Comparison of ENCODE assay signal across 14 cellular contexts in genomic region chr1:167105150-167105840, GRCh38. TPM values are rescaled to one million over a fixed set of nuclear protein-coding genes. Genes with fewer than 3 reads are reported as not detected.
DNase-seq lines count a peak whose midpoint lies in the region; ATAC-seq, FAIRE-seq and TF ChIP-seq lines count a peak whose summit lies in the region.
"Had no signal": no experiment of that assay in that cellular context is flagged by ENCODE, and none has a peak within 500 bp of the region (broad histone marks: within the 10 kb centered on the region; RNA-seq: fewer than 3 reads in every experiment).

No MANE protein-coding gene starts in this region.

- CTCF ChIA-PET in A673 (lab: Charles Lee): interaction anchor here (1.0 kb wide), 1 partner anchor 116 kb away, joined by 3 read pairs; no protein-coding TSS in a partner anchor
- CTCF ChIA-PET in H1 (lab: Charles Lee; ENCODE audit: partially characterized antibody): interaction anchor here (1.0 to 2.2 kb wide), 10 partner anchors 10 to 333 kb away, joined by 3 to 5 read pairs (median 3); no protein-coding TSS in a partner anchor
- CTCF ChIA-PET in mammary epithelial cell (lab: Charles Lee; ENCODE audit: low non-redundant PET): no interaction called here

- peak overlapping the region; percentile 63; the same call in 1 of the 2 replicates for H2BK20ac ChIP-seq in H1 (ENCODE audit: low read length)

- no peak overlapping the region for H3K4ac ChIP-seq in H1 (replicated peaks; ENCODE audit: insufficient read length, low read depth, low read length)

- H2BK12ac ChIP-seq in H1 (ENCODE audit: low read depth, low read length): no peak overlapping the region

- no TSS peak for BruUV-seq in A673 (replicated peaks; lab: Mats Ljungman, UMichigan)
- no TSS peak for BruUV-seq in mammary epithelial cell (replicated peaks; lab: Mats Ljungman, UMichigan)

- H3K4me2 ChIP-seq in H1 (ENCODE audit: insufficient read depth in 1 of 2, low read depth in 2 of 2, low read length in 2 of 2): no peak overlapping the region
- no peak overlapping the region for H3K4me2 ChIP-seq in mammary epithelial cell (ENCODE audit: insufficient read depth, low read depth, low read length)

- H4K20me1 ChIP-seq in H1 (replicated peaks in 1 of 2; ENCODE audit: control insufficient read depth in 1 of 2, insufficient read depth in 2 of 2, low read length in 2 of 2): no peaks in the 10 kb centered on the region
- H4K20me1 ChIP-seq in mammary epithelial cell (ENCODE audit: insufficient read depth, low read length): no peaks in the 10 kb centered on the region

- no peak overlapping the region for H2AK5ac ChIP-seq in H1 (ENCODE audit: low read depth, low read length)

- H2AFZ ChIP-seq in H1 (ENCODE audit: low read length) (0 out of 2 replicates have a peak overlapping the region, but pooled peaks have one; percentile 31), mammary epithelial cell (ENCODE audit: low read depth, low read length) (no peak overlapping the region)

- no peak overlapping the region for H2BK120ac ChIP-seq in H1 (replicated peaks; ENCODE audit: low read depth, low read length)

- H3K27me3 ChIP-seq in A673 (replicated peaks; ENCODE audit: insufficient read depth, low read depth, low read length, poor library complexity) (no peaks in the 10 kb centered on the region), H1 (replicated peaks in 1 of 4; ENCODE audit: control insufficient read depth in 3 of 4, extremely low read depth in 1 of 4, insufficient read depth in 3 of 4, low read length in 3 of 4) (no peaks in the 10 kb centered on the region), mammary epithelial cell (ENCODE audit: insufficient read depth, low read length) (no peaks in the 10 kb centered on the region)
- H3K27me3 ChIP-seq: MG63 had no signal

- H3K14ac ChIP-seq in H1 (ENCODE audit: insufficient read length): no peak overlapping the region

- no peaks in the 10 kb centered on the region for H3K79me1 ChIP-seq in H1 (ENCODE audit: low read depth, low read length)

- H4K91ac ChIP-seq in H1 (replicated peaks; ENCODE audit: insufficient read length, low read length): peak overlapping the region; percentile 16

- H3K36me3 ChIP-seq in A673 (ENCODE audit: insufficient read depth, low read length, poor library complexity, severe bottlenecking) (no peaks in the 10 kb centered on the region), H1 (ENCODE audit: control insufficient read depth in 2 of 4, insufficient read depth in 4 of 4, low read length in 3 of 4) (no peaks in the 10 kb centered on the region), mammary epithelial cell (ENCODE audit: insufficient read depth, low read length) (no peaks in the 10 kb centered on the region)
- H3K36me3 ChIP-seq: MG63, suprapubic skin had no signal

- POLR2A ChIA-PET in A673 (lab: Charles Lee; ENCODE audit: low non-redundant PET): no interaction called here
- POLR2A ChIA-PET in H1 (lab: Charles Lee; ENCODE audit: partially characterized antibody): interaction anchor here (0.6 to 0.7 kb wide), 2 partner anchors 115 to 329 kb away, joined by 3 to 5 read pairs; partner anchors contain the start of gene POU2F1

- H4K8ac ChIP-seq in H1 (ENCODE audit: extremely low read depth, insufficient read depth, low read length): no peak overlapping the region

- no peak overlapping the region for H4K5ac ChIP-seq in H1 (ENCODE audit: insufficient read length, low read depth, low read length)

- in situ Hi-C loops in mammary epithelial cell (cut with MboI; ENCODE audit: low sequenced_read_pairs in 2 of 2): no loop called here

- TF ChIP-seq RAD21 in H1 (IDR thresholded peaks at IDR 0.05 in 1 of 2, conservative IDR thresholded peaks at IDR 0.05 in 1 of 2; ENCODE audit: low read depth in 2 of 2, low read length in 2 of 2): no peak

- H2BK5ac ChIP-seq in H1 (ENCODE audit: low read depth, low read length): no peak overlapping the region

- H3K79me2 ChIP-seq in H1 (ENCODE audit: control insufficient read depth in 1 of 2, insufficient read depth in 2 of 2, low read length in 2 of 2) (no peaks in the 10 kb centered on the region), mammary epithelial cell (ENCODE audit: insufficient read depth, low read length) (no peaks in the 10 kb centered on the region)

- H3K56ac ChIP-seq in H1 (replicated peaks; ENCODE audit: insufficient read length, low read depth, low read length): no peak overlapping the region

- H3K23me2 ChIP-seq in H1 (ENCODE audit: low read depth, low read length): no peaks in the 10 kb centered on the region

- H3K18ac ChIP-seq in H1 (ENCODE audit: extremely low read depth, low read length): no peak overlapping the region

- H3K4me3 ChIP-seq in A673 (ENCODE audit: low read depth, low read length, poor library complexity, severe bottlenecking): no peak overlapping the region
- 0 out of 2 replicates have a peak overlapping the region, but pooled peaks have one; percentile 11 for H3K4me3 ChIP-seq in GM12865 (ENCODE audit: low read depth, low read length)
- no peak overlapping the region for H3K4me3 ChIP-seq in H1 (ENCODE audit: extremely low read depth in 1 of 4, insufficient read depth in 2 of 4, low read depth in 3 of 4, low read length in 4 of 4)
- H3K4me3 ChIP-seq in mammary epithelial cell (replicated peaks in 1 of 3; ENCODE audit: insufficient read depth in 1 of 3, low read depth in 2 of 3, low read length in 3 of 3): no peak overlapping the region
- H3K4me3 ChIP-seq: MG63, suprapubic skin had no signal

- no peak overlapping the region; the same call in 1 of the 2 replicates for H2BK15ac ChIP-seq in H1 (ENCODE audit: low read length)

- dilution Hi-C loops in mammary epithelial cell (cut with HindIII; ENCODE audit: low sequenced_read_pairs): no loop called here

- ATAC-seq in HG03280 (IDR thresholded peaks at IDR 0.05; ENCODE audit: unreplicated experiment): no peak
- ATAC-seq: esophagus mucosa had no signal

- 0 out of 2 replicates have a peak, but pooled peaks have one; percentile 11 for TF ChIP-seq CTCF in A673 (conservative IDR thresholded peaks at IDR 0.05; ENCODE audit: low read depth, low read length)
- no peak for TF ChIP-seq CTCF in GM12865 (IDR thresholded peaks at IDR 0.05; ENCODE audit: insufficient read depth, low read depth, low read length, missing control alignments)
- no peak for TF ChIP-seq CTCF in H1 (IDR thresholded peaks at IDR 0.05; ENCODE audit: control extremely low read depth in 1 of 3, insufficient read depth in 1 of 3, low read depth in 1 of 3, low read length in 3 of 3)
- TF ChIP-seq CTCF in mammary epithelial cell (conservative IDR thresholded peaks at IDR 0.05 in 1 of 2, IDR thresholded peaks at IDR 0.05 in 1 of 2; ENCODE audit: extremely low read depth in 1 of 2, insufficient read depth in 1 of 2, low read depth in 1 of 2, low read length in 2 of 2): no peak
- no peak for TF ChIP-seq CTCF in D721Med (IDR thresholded peaks at IDR 0.05; ENCODE audit: insufficient read depth, missing control alignments)

- 84% methylated on average over 9 of the region's 9 CpGs; no CpG with 5 or more reads in 1 of the 2 experiments for WGBS in H1 (ENCODE audit: extremely low coverage in 1 of 2, insufficient coverage in 1 of 2, insufficient read length in 1 of 2, insufficient replicate concordance in 2 of 2, low coverage in 1 of 2, low lambda C conversion rate in 2 of 2, missing lambda C conversion rate in 1 of 2), 2 experiments
- 92% methylated on average over 8 of the region's 9 CpGs for WGBS in mammary epithelial cell (ENCODE audit: low coverage, missing lambda C conversion rate)

- DNase-seq in A673 (ENCODE audit: low spot score) (peak; percentile 25), GM12865 (ENCODE audit: low read depth) (peak; percentile 22), NCI-H226 (peak; percentile 15), H1 (ENCODE audit: low read depth in 1 of 2, low spot score in 2 of 2) (no peak), mammary epithelial cell (no peak), D721Med (ENCODE audit: insufficient read length, low spot score) (no peak)
- no peak for DNase-seq in stimulated activated naive CD4-positive, alpha-beta T cell (lab: John Stamatoyannopoulos, UW)
- DNase-seq: activated gamma-delta T cell; CD4-positive, alpha-beta memory T cell; MG63 had no signal

- intact Hi-C loops in A673 (cut with micrococcal nuclease; ENCODE audit: unreplicated experiment): no loop called here
- intact Hi-C loops in mammary epithelial cell (cut with micrococcal nuclease): no loop called here

- H3K4me1 ChIP-seq in A673 (ENCODE audit: insufficient read depth, low read length, poor library complexity, severe bottlenecking) (peaks cover 9% of the 10 kb centered on the region), H1 (replicated peaks in 1 of 4; ENCODE audit: control insufficient read depth in 3 of 4, insufficient read depth in 4 of 4, low read length in 3 of 4) (peaks cover 0 to 17% (median 7%) of the 10 kb centered on the region in 4 experiments; a peak in 5 of 7 replicates), mammary epithelial cell (ENCODE audit: insufficient read depth, low read length) (peaks cover 17% of the 10 kb centered on the region)
- H3K4me1 ChIP-seq: suprapubic skin had no signal

- H3K9ac ChIP-seq in H1 (replicated peaks in 1 of 4; ENCODE audit: extremely low read depth in 1 of 4, low read depth in 3 of 4, low read length in 3 of 4) (no peak overlapping the region), mammary epithelial cell (ENCODE audit: insufficient read depth, low read length) (no peak overlapping the region)

- no peak for TF ChIP-seq EP300 in H1 (IDR thresholded peaks at IDR 0.05; ENCODE audit: borderline replicate concordance in 1 of 2, low read depth in 2 of 2, low read length in 2 of 2)

- TF ChIP-seq POLR2A in H1 (IDR thresholded peaks at IDR 0.05; ENCODE audit: control extremely low read depth in 1 of 2, low read depth in 2 of 2, low read length in 2 of 2): no peak

- FAIRE-seq in H1 (lab: Jason Lieb, UNC) (no peak), D721Med (lab: Jason Lieb, UNC) (no peak)

- no peak overlapping the region for H3K23ac ChIP-seq in H1 (ENCODE audit: insufficient read length)

- H3K27ac ChIP-seq in A673 (ENCODE audit: low read depth, low read length, poor library complexity, severe bottlenecking): no peak overlapping the region
- H3K27ac ChIP-seq in H1 (ENCODE audit: low read depth, low read length): no peak overlapping the region
- H3K27ac ChIP-seq in mammary epithelial cell (ENCODE audit: insufficient read depth, low read depth, low read length): no peak overlapping the region
- H3K27ac ChIP-seq: suprapubic skin had no signal

- no peaks in the 10 kb centered on the region for H3K9me3 ChIP-seq in A673 (ENCODE audit: low read depth, low read length, poor library complexity, severe bottlenecking)
- H3K9me3 ChIP-seq in H1 (ENCODE audit: insufficient read depth in 2 of 2, low read depth in 1 of 2, low read length in 1 of 2): no peaks in the 10 kb centered on the region
- H3K9me3 ChIP-seq in mammary epithelial cell (replicated peaks; ENCODE audit: insufficient read depth, low read length): no peaks in the 10 kb centered on the region
- H3K9me3 ChIP-seq: MG63, suprapubic skin had no signal

RNA-seq across cellular contexts. Expression of gene STYXL2, which starts 11.4 kb away (rescaled TPM):
- not detected in 2 replicates for total RNA-seq in A673 (2021)
- total RNA-seq in H1 (2021; fragmentation: NEBNext Ultra II Directional; extraction: Animal tissue kit (Norgen Biotek cat#: 25700)): 0.22 and 0.34 TPM in 2 replicates
- polyA plus RNA-seq in H1 (2011; rRNA removed): 0.09 and 0.14 TPM in 2 replicates
- polyA plus RNA-seq in H1 (2011; cell fraction: cytosol; rRNA removed): 0.18 TPM
- polyA plus RNA-seq in H1 (2011; cell fraction: nucleus; rRNA removed): 0.26 TPM
- 0.37 to 0.55 TPM (median 0.52 TPM) in 4 replicates for polyA plus RNA-seq in H1 (2012, experiment 1 of 2)
- 0.04 TPM for polyA plus RNA-seq in H1 (2012, experiment 2 of 2)
- polyA plus RNA-seq in H1 (2013, experiment 1 of 2): 0.10 TPM
- 0.11 TPM for polyA plus RNA-seq in H1 (2013, experiment 2 of 2)
- polyA minus RNA-seq in H1 (2011; rRNA and poly(A)+ RNA removed): 0.15 and 0.47 TPM in 2 replicates
- polyA minus RNA-seq in H1 (2011; cell fraction: cytosol; rRNA and poly(A)+ RNA removed): 1.1 TPM
- polyA minus RNA-seq in H1 (2011; cell fraction: nucleus; rRNA and poly(A)+ RNA removed): 0.10 TPM
- total RNA-seq in mammary epithelial cell: not detected
- polyA plus RNA-seq in mammary epithelial cell: not detected
- polyA minus RNA-seq in mammary epithelial cell: not detected
- total RNA-seq: CD4-positive, alpha-beta memory T cell; esophagus mucosa had no signal
- polyA plus RNA-seq: CD4-positive, alpha-beta memory T cell; liver had no signal

RNA-seq across cellular contexts. Expression of gene GPA33, which starts 15.1 kb away (rescaled TPM):
- total RNA-seq in A673 (2021) (not detected in 2 replicates), mammary epithelial cell (not detected)
- total RNA-seq in H1 (2021; fragmentation: NEBNext Ultra II Directional; extraction: Animal tissue kit (Norgen Biotek cat#: 25700)): 0.11 and 0.19 TPM in 2 replicates
- polyA plus RNA-seq in H1 (2011; rRNA removed) (0.67 and 0.74 TPM in 2 replicates), mammary epithelial cell (not detected)
- polyA plus RNA-seq in H1 (2011; cell fraction: cytosol; rRNA removed): 0.61 TPM
- polyA plus RNA-seq in H1 (2011; cell fraction: nucleus; rRNA removed): 1.5 TPM
- polyA plus RNA-seq in H1 (2012, experiment 1 of 2): 0.29 to 0.38 TPM (median 0.34 TPM) in 4 replicates
- polyA plus RNA-seq in H1 (2012, experiment 2 of 2): 0.35 TPM
- polyA plus RNA-seq in H1 (2013, experiment 1 of 2): 0.22 TPM
- 0.28 TPM for polyA plus RNA-seq in H1 (2013, experiment 2 of 2)
- 0.28 and 0.85 TPM in 2 replicates for polyA minus RNA-seq in H1 (2011; rRNA and poly(A)+ RNA removed)
- polyA minus RNA-seq in H1 (2011; cell fraction: cytosol; rRNA and poly(A)+ RNA removed): 2.0 TPM
- 0.80 TPM for polyA minus RNA-seq in H1 (2011; cell fraction: nucleus; rRNA and poly(A)+ RNA removed)
- polyA minus RNA-seq in mammary epithelial cell: not detected
- total RNA-seq: esophagus mucosa had no signal

Comparison
In these comparisons a context has a peak if more than half of its experiments do, and no peak if none do; other contexts are left out.
1. DNase-seq: peak in A673 (single experiment), GM12865 (single experiment) and NCI-H226 (single experiment); none in H1 (0 of 2), mammary epithelial cell (single experiment), stimulated activated naive CD4-positive, alpha-beta T cell (0 of 6) and D721Med (single experiment).